In the genomic region with DNA sequence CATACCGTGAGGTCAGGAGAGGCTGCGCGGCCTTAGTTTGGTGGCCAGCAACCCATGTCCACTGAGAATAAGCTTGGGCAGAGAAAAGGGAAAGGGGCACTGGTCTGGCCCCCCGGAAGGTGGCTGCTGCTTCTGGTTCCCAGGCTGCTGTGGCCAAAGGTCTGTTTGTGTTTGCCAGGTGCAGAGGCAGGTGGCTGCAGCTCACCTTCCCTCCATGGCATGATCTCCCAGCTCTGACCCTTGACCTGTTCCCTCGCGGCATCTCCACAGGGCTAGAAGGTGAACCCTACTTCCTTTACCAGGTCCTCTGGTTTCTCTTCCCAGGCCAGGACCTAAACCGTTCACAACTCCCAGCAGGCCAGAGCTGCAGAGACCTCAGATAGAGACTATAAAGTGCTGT, we compare ENCODE assay signal across 12 cellular contexts. TPM values are rescaled to one million over a fixed set of nuclear protein-coding genes. Genes with fewer than 3 reads are reported as not detected.
DNase-seq lines count a peak whose midpoint lies in the region; ATAC-seq and TF ChIP-seq lines count a peak whose summit lies in the region.
"Had no signal": no experiment of that assay in that cellular context is flagged by ENCODE, and none has a peak within 500 bp of the region (broad histone marks: within the 10 kb centered on the region; RNA-seq: fewer than 3 reads in every experiment).

No MANE protein-coding gene starts in this region.

- H2BK12ac ChIP-seq in neuronal stem cell (ENCODE audit: low read length) = no peak overlapping the region

- no peak overlapping the region for H2AK9ac ChIP-seq in IMR-90 (replicated peaks; ENCODE audit: low read depth, low read length, poor library complexity)

- peaks cover 11% of the 10 kb centered on the region for H3K36me3 Mint-ChIP-seq in CD8-positive, alpha-beta T cell
- H3K36me3 Mint-ChIP-seq in dendritic cell treated with granulocyte-macrophage colony-stimulating factor and Interleukin-4, amounts not matched to agents 40 ng/mL and 50 ng/mL, for 4 days (ENCODE audit: low read depth) = peaks cover 27% of the 10 kb centered on the region
- peaks cover 8% of the 10 kb centered on the region for H3K36me3 Mint-ChIP-seq in chondrocyte (ENCODE audit: low read depth)

- H4K91ac ChIP-seq in IMR-90 (ENCODE audit: insufficient read depth, low read depth, low read length) (no peak overlapping the region), neuronal stem cell (ENCODE audit: low read depth, low read length, poor library complexity) (no peak overlapping the region)

- peak overlapping the region; percentile 87 for H3K27ac Mint-ChIP-seq in CD8-positive, alpha-beta T cell
- peak overlapping the region; percentile 30 for H3K27ac Mint-ChIP-seq in dendritic cell treated with granulocyte-macrophage colony-stimulating factor and Interleukin-4, amounts not matched to agents 40 ng/mL and 50 ng/mL, for 4 days
- no peak overlapping the region for H3K27ac Mint-ChIP-seq in chondrocyte (ENCODE audit: unreplicated experiment)

- H3K14ac ChIP-seq in IMR-90 (replicated peaks; ENCODE audit: low read depth, low read length) = no peak overlapping the region
- H3K14ac ChIP-seq in neuronal stem cell (ENCODE audit: low read length) = no peak overlapping the region

- no peak overlapping the region for H3K27ac ChIP-seq in CD8-positive, alpha-beta T cell (ENCODE audit: low read depth, low read length)
- H3K27ac ChIP-seq in IMR-90 (ENCODE audit: insufficient read depth, low read length) (no peak overlapping the region), neuronal stem cell (replicated peaks; ENCODE audit: low read length) (no peak overlapping the region)

- H2BK5ac ChIP-seq in IMR-90 (ENCODE audit: low read depth, low read length, poor library complexity, severe bottlenecking) = no peak overlapping the region
- no peak overlapping the region for H2BK5ac ChIP-seq in neuronal stem cell (ENCODE audit: low read length)

- H3K18ac ChIP-seq in IMR-90 (ENCODE audit: low read depth, low read length) (no peak overlapping the region), neuronal stem cell (ENCODE audit: low read length) (no peak overlapping the region)

- H4K8ac ChIP-seq in IMR-90 (ENCODE audit: low read depth in 2 of 2, low read length in 2 of 2) = no peak overlapping the region
- no peak overlapping the region for H4K8ac ChIP-seq in neuronal stem cell (ENCODE audit: low read depth, low read length)

- dilution Hi-C loops in IMR-90 (cut with HindIII; ENCODE audit: low sequenced_read_pairs, unreplicated experiment) = no loop called here

- no peaks in the 10 kb centered on the region for H3K9me3 Mint-ChIP-seq in CD8-positive, alpha-beta T cell
- H3K9me3 Mint-ChIP-seq in dendritic cell treated with granulocyte-macrophage colony-stimulating factor and Interleukin-4, amounts not matched to agents 40 ng/mL and 50 ng/mL, for 4 days = no peaks in the 10 kb centered on the region
- no peaks in the 10 kb centered on the region for H3K9me3 Mint-ChIP-seq in chondrocyte (ENCODE audit: low read depth)

- no peak for DNase-seq in CD8-positive, alpha-beta T cell
- no peak for DNase-seq in IMR-90
- DNase-seq in neuronal stem cell (ENCODE audit: low spot score) = no peak
- no peak for DNase-seq in sciatic nerve (ENCODE audit: low spot score)
- no peak for DNase-seq in chondrocyte (ENCODE audit: low spot score)
- DNase-seq in NCI-H748 (lab: John Stamatoyannopoulos, UW; ENCODE audit: unreplicated experiment) = no peak
- DNase-seq: NCI-H526, SK-N-SH had no signal

- no peak overlapping the region for H2BK15ac ChIP-seq in IMR-90 (ENCODE audit: low read depth, low read length)
- H2BK15ac ChIP-seq in neuronal stem cell (ENCODE audit: low read length) = no peak overlapping the region

- WGBS in IMR-90 (ENCODE audit: extremely low coverage in 2 of 2, insufficient read length in 1 of 2), 2 experiments = 100% methylated on average over 2 of the region's 7 CpGs; no CpG with 5 or more reads in 1 of the 2 experiments
- WGBS in neuronal stem cell (ENCODE audit: extremely low coverage in 2 of 2, insufficient read length in 2 of 2, insufficient replicate concordance in 1 of 2), 2 donors = no CpG with 5 or more reads among the region's 7 CpGs

- no peak overlapping the region for H3K56ac ChIP-seq in IMR-90 (ENCODE audit: extremely low read depth, insufficient read depth, low read length)

- H3K4ac ChIP-seq in IMR-90 (ENCODE audit: low read depth, low read length) (peak overlapping the region; percentile 24; the same call in 1 of the 2 replicates), neuronal stem cell (ENCODE audit: low read length) (no peak overlapping the region)

- H3K9me1 ChIP-seq in IMR-90 (ENCODE audit: insufficient read depth, low read length) = peaks cover 6% of the 10 kb centered on the region; the same call in 1 of the 2 replicates

- peak overlapping the region; percentile 83 for H3K4me3 Mint-ChIP-seq in CD8-positive, alpha-beta T cell
- no peak overlapping the region for H3K4me3 Mint-ChIP-seq in dendritic cell treated with granulocyte-macrophage colony-stimulating factor and Interleukin-4, amounts not matched to agents 40 ng/mL and 50 ng/mL, for 4 days
- H3K4me3 Mint-ChIP-seq in chondrocyte (ENCODE audit: unreplicated experiment) = no peak overlapping the region

- BruUV-seq in IMR-90 (replicated peaks; lab: Mats Ljungman, UMichigan) = no TSS peak

- no peak overlapping the region for H2BK120ac ChIP-seq in IMR-90 (ENCODE audit: low read depth, low read length)
- no peak overlapping the region for H2BK120ac ChIP-seq in neuronal stem cell (ENCODE audit: low read depth, low read length)

- no peak overlapping the region for H3K4me2 ChIP-seq in IMR-90 (ENCODE audit: low read depth, low read length)
- no peak overlapping the region for H3K4me2 ChIP-seq in neuronal stem cell (ENCODE audit: insufficient read depth, low read length, poor library complexity, severe bottlenecking)

- H3K4me1 Mint-ChIP-seq in CD8-positive, alpha-beta T cell (ENCODE audit: low read depth) = peaks cover 31% of the 10 kb centered on the region
- peaks cover 71% of the 10 kb centered on the region for H3K4me1 Mint-ChIP-seq in dendritic cell treated with granulocyte-macrophage colony-stimulating factor and Interleukin-4, amounts not matched to agents 40 ng/mL and 50 ng/mL, for 4 days (ENCODE audit: low read depth)
- peaks cover 28% of the 10 kb centered on the region for H3K4me1 Mint-ChIP-seq in chondrocyte (ENCODE audit: low read depth)

- H2AK5ac ChIP-seq in IMR-90 (ENCODE audit: low read depth, low read length) (peak overlapping the region; percentile 13; the same call in 1 of the 2 replicates), neuronal stem cell (ENCODE audit: low read depth, low read length) (no peak overlapping the region)

- TF ChIP-seq POLR2A in IMR-90 (IDR thresholded peaks at IDR 0.05; ENCODE audit: low read depth, low read length) = no peak

- H2BK20ac ChIP-seq in IMR-90 (ENCODE audit: low read depth, low read length) = no peak overlapping the region; the same call in 1 of the 2 replicates

- H3K27me3 Mint-ChIP-seq in CD8-positive, alpha-beta T cell (ENCODE audit: low read depth) = no peaks in the 10 kb centered on the region
- no peaks in the 10 kb centered on the region for H3K27me3 Mint-ChIP-seq in dendritic cell treated with granulocyte-macrophage colony-stimulating factor and Interleukin-4, amounts not matched to agents 40 ng/mL and 50 ng/mL, for 4 days
- no peaks in the 10 kb centered on the region for H3K27me3 Mint-ChIP-seq in chondrocyte (ENCODE audit: low read depth)

- TF ChIP-seq RAD21 in IMR-90 (IDR thresholded peaks at IDR 0.05; ENCODE audit: low read length) = no peak

- H3K9ac ChIP-seq in IMR-90 (ENCODE audit: low read depth, low read length) = no peak overlapping the region
- H3K9ac ChIP-seq in neuronal stem cell (ENCODE audit: low read depth, low read length, poor library complexity) = no peak overlapping the region
- H3K9ac ChIP-seq: SK-N-SH had no signal

- H3K23ac ChIP-seq in IMR-90 (ENCODE audit: low read depth, low read length) (no peak overlapping the region), neuronal stem cell (ENCODE audit: low read depth, low read length, poor library complexity) (peak overlapping the region; percentile 27)

- TF ChIP-seq CTCF in CD8-positive, alpha-beta T cell (IDR thresholded peaks at IDR 0.05) = no peak
- TF ChIP-seq CTCF in IMR-90 (conservative IDR thresholded peaks at IDR 0.05; ENCODE audit: low read depth, low read length) = no peak
- TF ChIP-seq CTCF in chondrocyte (IDR thresholded peaks at IDR 0.05) = no peak

- POLR2A ChIA-PET in CD8-positive, alpha-beta T cell (lab: Charles Lee) = interaction anchor here (1.4 to 3.3 kb wide), 3 partner anchors 14 to 276 kb away, joined by 3 to 15 read pairs (median 9); a partner anchor contains a TSS
- POLR2A ChIA-PET in IMR-90 (lab: Charles Lee; ENCODE audit: unreplicated experiment) = no interaction called here

- no peak overlapping the region for H4K5ac ChIP-seq in IMR-90 (ENCODE audit: low read depth, low read length)

- H3K79me1 ChIP-seq in IMR-90 (ENCODE audit: low read depth in 1 of 2, low read length in 2 of 2) (peaks cover 0 to 26% of the 10 kb centered on the region in 2 experiments; a peak in 2 of 4 replicates), neuronal stem cell (ENCODE audit: low read depth, low read length) (peaks cover 8% of the 10 kb centered on the region)

- intact Hi-C loops in CD8-positive, alpha-beta T cell (cut with DNase I, micrococcal nuclease) = loop anchor here in 1 of 2 experiments (5.0 to 10.0 kb wide), 4 partner anchors 209 to 997 kb away; a partner anchor contains a TSS
- intact Hi-C loops in IMR-90 (cut with micrococcal nuclease) = loop anchor here (10.0 kb wide), 1 partner anchor 207 kb away; a partner anchor contains a TSS
- intact Hi-C loops in dendritic cell treated with granulocyte-macrophage colony-stimulating factor and Interleukin-4, amounts not matched to agents 40 ng/mL and 50 ng/mL, for 4 days (cut with micrococcal nuclease) = loop anchor here (5.0 kb wide), 1 partner anchor 34 kb away; no protein-coding TSS in a partner anchor
- intact Hi-C loops in sciatic nerve (cut with DNase I) = loop anchor here (10.0 kb wide), 1 partner anchor 277 kb away; no protein-coding TSS in a partner anchor

- no peak overlapping the region for H3K4me3 ChIP-seq in CD8-positive, alpha-beta T cell (ENCODE audit: low read depth, low read length)
- H3K4me3 ChIP-seq in IMR-90 (ENCODE audit: insufficient read depth, low read depth, low read length) (no peak overlapping the region), neuronal stem cell (ENCODE audit: low read length in 2 of 2) (no peak overlapping the region)
- H3K4me3 ChIP-seq: gastroesophageal sphincter had no signal

- no peaks in the 10 kb centered on the region for H3K9me3 ChIP-seq in CD8-positive, alpha-beta T cell (ENCODE audit: low read length)
- H3K9me3 ChIP-seq in IMR-90 (ENCODE audit: control insufficient read depth, insufficient read depth, low read length) = no peaks in the 10 kb centered on the region
- no peaks in the 10 kb centered on the region for H3K9me3 ChIP-seq in neuronal stem cell (replicated peaks in 1 of 2; ENCODE audit: control insufficient read depth in 2 of 2, insufficient read depth in 1 of 2, low read depth in 1 of 2, low read length in 2 of 2)
- H3K9me3 ChIP-seq: gastroesophageal sphincter, SK-N-SH, suprapubic skin had no signal

- peaks cover 13% of the 10 kb centered on the region for H4K20me1 ChIP-seq in IMR-90 (ENCODE audit: insufficient read depth, low read length)

- no peaks in the 10 kb centered on the region for H3K27me3 ChIP-seq in CD8-positive, alpha-beta T cell (ENCODE audit: insufficient read depth, low read length)
- H3K27me3 ChIP-seq in IMR-90 (ENCODE audit: control insufficient read depth, insufficient read depth, low read length) (no peaks in the 10 kb centered on the region), neuronal stem cell (ENCODE audit: control insufficient read depth in 3 of 3, insufficient read depth in 3 of 3, low read depth in 1 of 3, low read length in 3 of 3) (no peaks in the 10 kb centered on the region)
- H3K27me3 ChIP-seq: gastroesophageal sphincter, suprapubic skin had no signal

- peaks cover 4% of the 10 kb centered on the region for H3K36me3 ChIP-seq in CD8-positive, alpha-beta T cell (ENCODE audit: insufficient read depth, low read length)
- peaks cover 13% of the 10 kb centered on the region for H3K36me3 ChIP-seq in IMR-90 (ENCODE audit: control insufficient read depth, insufficient read depth, low read length)
- H3K36me3 ChIP-seq in neuronal stem cell (replicated peaks in 1 of 2; ENCODE audit: control insufficient read depth in 2 of 2, insufficient read depth in 2 of 2, low read length in 2 of 2) = peaks cover 14 to 18% of the 10 kb centered on the region in 2 donors

- H2AFZ ChIP-seq in IMR-90 (replicated peaks; ENCODE audit: low read length, poor library complexity) (no peak overlapping the region), neuronal stem cell (ENCODE audit: low read length) (no peak overlapping the region)

- ATAC-seq in CD8-positive, alpha-beta T cell = no peak
- ATAC-seq in IMR-90 (ENCODE audit: low read depth) (no peak), sciatic nerve (no peak)
- ATAC-seq: gastroesophageal sphincter had no signal

- CTCF ChIA-PET in CD8-positive, alpha-beta T cell (lab: Charles Lee) = interaction anchor here (0.6 to 11.6 kb wide), 10 partner anchors 10 to 378 kb away, joined by 3 to 120 read pairs (median 44); a partner anchor contains a TSS
- CTCF ChIA-PET in IMR-90 (lab: Yijun Ruan, JAX) = interaction anchor here (1.2 to 1.3 kb wide), 2 partner anchors 110 to 111 kb away, joined by 3 read pairs; no protein-coding TSS in a partner anchor

- H3K4me1 ChIP-seq in CD8-positive, alpha-beta T cell (ENCODE audit: insufficient read depth, low read length) = peaks cover 18% of the 10 kb centered on the region
- H3K4me1 ChIP-seq in IMR-90 (ENCODE audit: control insufficient read depth, insufficient read depth, low read length) (peaks cover 18% of the 10 kb centered on the region), neuronal stem cell (ENCODE audit: control insufficient read depth in 2 of 2, insufficient read depth in 1 of 2, low read depth in 1 of 2, low read length in 2 of 2) (peaks cover 14 to 25% of the 10 kb centered on the region in 2 donors)

- in situ Hi-C loops in IMR-90 (cut with MboI; ENCODE audit: low sequenced_read_pairs) = loop anchor here (10.0 kb wide), 1 partner anchor 117 kb away; no protein-coding TSS in a partner anchor

RNA-seq across cellular contexts. Expression of a gene that starts 13.8 kb away (rescaled TPM):
- total RNA-seq in CD8-positive, alpha-beta T cell = 10 to 100 TPM; 21.7 to 23.6 TPM
- 30.0 and 32.3 TPM in 2 replicates for total RNA-seq in IMR-90 (2012; rRNA removed)
- 19.3 and 20.8 TPM in 2 replicates for polyA plus RNA-seq in IMR-90 (2012; rRNA removed)
- 15.0 and 19.5 TPM in 2 replicates for polyA plus RNA-seq in IMR-90 (2012; cell fraction: cytosol; rRNA removed)
- polyA plus RNA-seq in IMR-90 (2012; cell fraction: nucleus; rRNA removed; ENCODE audit: low replicate concordance) = 15.5 and 29.3 TPM in 2 replicates
- 6.1 TPM for polyA plus RNA-seq in neuronal stem cell (2013, experiment 1 of 2)
- polyA plus RNA-seq in neuronal stem cell (2013, experiment 2 of 2) = 6.0 TPM
- total RNA-seq in sciatic nerve = 17.3 TPM
- total RNA-seq in chondrocyte = 29.4 to 35.6 TPM (median 33.0 TPM) in 3 replicates

RNA-seq across cellular contexts. Expression of a gene that starts 21.0 kb away (rescaled TPM):
- under 1 TPM; 0.08 TPM for total RNA-seq in CD8-positive, alpha-beta T cell
- 1.7 and 1.8 TPM in 2 replicates for total RNA-seq in IMR-90 (2012; rRNA removed)
- 3.4 and 3.6 TPM in 2 replicates for polyA plus RNA-seq in IMR-90 (2012; rRNA removed)
- 2.3 and 2.9 TPM in 2 replicates for polyA plus RNA-seq in IMR-90 (2012; cell fraction: cytosol; rRNA removed)
- 2.4 and 5.1 TPM in 2 replicates for polyA plus RNA-seq in IMR-90 (2012; cell fraction: nucleus; rRNA removed; ENCODE audit: low replicate concordance)
- polyA plus RNA-seq in neuronal stem cell (2013, experiment 1 of 2) = 0.20 TPM
- 0.21 TPM for polyA plus RNA-seq in neuronal stem cell (2013, experiment 2 of 2)
- total RNA-seq in sciatic nerve = 33.3 TPM
- 0.36 to 0.45 TPM in 2 of 3 replicates, not detected in the other for total RNA-seq in chondrocyte

RNA-seq across cellular contexts. Expression of a gene that starts 34.1 kb away (rescaled TPM):
- total RNA-seq in CD8-positive, alpha-beta T cell = under 1 TPM; 0.24 to 0.25 TPM
- total RNA-seq in IMR-90 (2012; rRNA removed) (not detected in 2 replicates), sciatic nerve (0.22 TPM), chondrocyte (0.12 to 0.31 TPM in 2 of 3 replicates, not detected in the other)
- 0.07 and 0.10 TPM in 2 replicates for polyA plus RNA-seq in IMR-90 (2012; rRNA removed)
- polyA plus RNA-seq in IMR-90 (2012; cell fraction: cytosol; rRNA removed) = 0.05 TPM in 1 of 2 replicates, not detected in the other
- 0.48 and 0.57 TPM in 2 replicates for polyA plus RNA-seq in IMR-90 (2012; cell fraction: nucleus; rRNA removed; ENCODE audit: low replicate concordance)
- polyA plus RNA-seq in neuronal stem cell (2013, experiment 1 of 2) = 0.38 TPM
- polyA plus RNA-seq in neuronal stem cell (2013, experiment 2 of 2) = 0.37 TPM
- total RNA-seq: posterior vena cava had no signal

RNA-seq across cellular contexts. Expression of a gene that starts 45.2 kb away (rescaled TPM):
- total RNA-seq in CD8-positive, alpha-beta T cell = under 1 TPM; 0.22 to 0.69 TPM
- total RNA-seq in IMR-90 (2012; rRNA removed) = 41.9 and 51.3 TPM in 2 replicates
- 72.5 and 77.8 TPM in 2 replicates for polyA plus RNA-seq in IMR-90 (2012; rRNA removed)
- polyA plus RNA-seq in IMR-90 (2012; cell fraction: cytosol; rRNA removed) = 40.3 and 108 TPM in 2 replicates
- 31.6 and 74.8 TPM in 2 replicates for polyA plus RNA-seq in IMR-90 (2012; cell fraction: nucleus; rRNA removed; ENCODE audit: low replicate concordance)
- polyA plus RNA-seq in neuronal stem cell (2013, experiment 1 of 2) = 3.9 TPM
- 3.7 TPM for polyA plus RNA-seq in neuronal stem cell (2013, experiment 2 of 2)
- total RNA-seq in sciatic nerve = 0.58 TPM
- total RNA-seq in chondrocyte = 2.8 to 78.5 TPM (median 77.6 TPM) in 3 replicates

Comparison
In these comparisons a context has a peak if more than half of its experiments do, and no peak if none do; other contexts are left out.
1. RNA of a gene that starts 21.0 kb away (total RNA-seq): 33.3 TPM in sciatic nerve (single experiment); 1.7 to 1.8 TPM in IMR-90, 0.36 to 0.45 TPM in chondrocyte and 0.08 TPM in CD8-positive, alpha-beta T cell; every median in the first group is over 10 times any median in the second.